ENCODE assay signal across 21 cellular contexts in the genomic region with DNA sequence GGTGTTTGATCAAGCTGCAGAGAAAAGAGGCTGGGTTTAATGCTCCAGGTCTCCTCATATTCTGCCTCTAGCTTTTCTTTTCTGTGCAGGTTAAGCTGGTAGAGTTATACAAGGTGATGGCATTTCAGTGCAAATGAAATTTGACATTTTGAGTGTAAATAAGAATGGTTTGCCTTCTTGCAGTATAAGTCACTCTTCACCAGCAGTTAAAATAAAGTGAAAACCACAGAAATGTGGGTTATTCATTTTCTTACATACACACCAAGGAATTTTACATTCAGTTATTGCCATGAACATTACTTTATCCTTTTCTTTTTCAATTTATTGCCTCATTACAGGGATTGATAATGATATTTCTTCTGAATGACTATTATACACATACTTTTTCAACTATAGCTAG.
"Had no signal": no experiment of that assay in that cellular context is flagged by ENCODE, and none has a peak within 500 bp of the region (broad histone marks: within the 10 kb centered on the region; RNA-seq: fewer than 3 reads in every experiment).

No MANE protein-coding gene starts in this region.

- ATAC-seq: activated naive CD4-positive, alpha-beta T cell treated with anti-CD3 and anti-CD28 coated beads, Interleukin-2, amount 50 U/mL, for 72 hours; gastrocnemius medialis; heart left ventricle; left ventricle myocardium superior; naive thymus-derived CD4-positive, alpha-beta T cell; pancreas; right lobe of liver; stimulated activated effector memory CD8-positive, alpha-beta T cell treated with anti-CD3 and anti-CD28 coated beads, Interleukin-12 subunit alpha, Interleukin-12 subunit beta, amount 100 ng/mL, for 72 hours; upper lobe of right lung had no signal

- DNase-seq: activated CD4-positive, alpha-beta T cell treated with anti-CD3 and anti-CD28 coated beads, Interleukin-2, amount 50 U/mL, for 4 hours; activated gamma-delta T cell treated with Interleukin-2 at 50 U/mL for 16 hours; brain microvascular endothelial cell; central memory CD4-positive, alpha-beta T cell; erythroblast; gastrocnemius medialis; heart left ventricle; kidney glomerular epithelial cell; left ventricle myocardium superior; naive thymus-derived CD4-positive, alpha-beta T cell; pancreas; right lobe of liver; stimulated activated CD4-positive, alpha-beta T cell treated with anti-CD3 and anti-CD28 coated beads, Interleukin-4, amount 100 ng/mL, for 24 hours; stomach; testis; upper lobe of right lung had no signal

- H3K4me3 ChIP-seq: coronary artery, gastrocnemius medialis, heart left ventricle, neural progenitor cell, pancreas, right lobe of liver, smooth muscle cell, stomach, testis, upper lobe of right lung had no signal
